In genomic region chr20:3203315-3204123, GRCh38 we compare ENCODE assay signal across 8 cellular contexts. TPM values are rescaled to one million over a fixed set of nuclear protein-coding genes. Genes with fewer than 3 reads are reported as not detected.
DNase-seq lines count a peak whose midpoint lies in the region; ATAC-seq, FAIRE-seq and TF ChIP-seq lines count a peak whose summit lies in the region.

No MANE protein-coding gene starts in this region.

- H3K4me3 ChIP-seq in PC-9 (peak overlapping the region; percentile 89), K562 (peak overlapping the region; percentile 63)

- peak overlapping the region; percentile 79 for H3K4me2 ChIP-seq in PC-9
- peak overlapping the region; percentile 81 for H3K4me2 ChIP-seq in K562 (ENCODE audit: insufficient read depth, low read length)

- 5% methylated on average over 17 of the region's 31 CpGs for WGBS in K562 (ENCODE audit: insufficient coverage, low coverage, missing lambda C conversion rate)

- peaks cover 4% of the 10 kb centered on the region; the same call in 1 of the 2 replicates for H3F3A ChIP-seq in PC-9 (ENCODE audit: insufficient read depth, low read depth)

- no peaks in the 10 kb centered on the region for H3K9me1 ChIP-seq in K562 (ENCODE audit: control insufficient read depth, insufficient read depth, low read length)

- in situ Hi-C loops in K562 (cut with MboI): no loop called here

- H3K79me2 ChIP-seq in PC-9 (ENCODE audit: low read depth) (peaks cover 28% of the 10 kb centered on the region), K562 (ENCODE audit: control insufficient read depth, insufficient read depth, low read length) (peaks cover 23% of the 10 kb centered on the region)

- BruUV-seq in PC-9 (replicated peaks; lab: Mats Ljungman, UMichigan): TSS peak; percentile 64
- no TSS peak for BruUV-seq in K562 (replicated peaks; lab: Mats Ljungman, UMichigan)

- no peak for TF ChIP-seq CTCF in PC-9 (conservative IDR thresholded peaks at IDR 0.05)
- TF ChIP-seq CTCF in K562 (IDR thresholded peaks at IDR 0.05 in 2 of 3, conservative IDR thresholded peaks at IDR 0.05 in 1 of 3; ENCODE audit: insufficient read depth in 2 of 3, low read depth in 1 of 3, low read length in 3 of 3): no peak

- no peaks in the 10 kb centered on the region for H3K27me3 ChIP-seq in PC-9 (ENCODE audit: insufficient read depth, low read depth)
- H3K27me3 ChIP-seq in K562 (ENCODE audit: control insufficient read depth in 2 of 2, insufficient read depth in 2 of 2, low read length in 2 of 2): no peaks in the 10 kb centered on the region

- no peaks in the 10 kb centered on the region for H3K9me3 ChIP-seq in PC-9 (ENCODE audit: insufficient read depth, low read depth)
- H3K9me3 ChIP-seq in K562 (replicated peaks; ENCODE audit: control insufficient read depth, insufficient read depth, low read depth, low read length): no peaks in the 10 kb centered on the region

- CTCF ChIA-PET in PC-9 (lab: Charles Lee): interaction anchor here (0.5 to 0.7 kb wide), 2 partner anchors 33 to 88 kb away, joined by 3 to 6 read pairs; no protein-coding TSS in a partner anchor
- CTCF ChIA-PET in K562 (lab: Yijun Ruan, JAX; ENCODE audit: low intra/inter-chr PET ratio): no interaction called here

- H2AFZ ChIP-seq in PC-9 (peak overlapping the region; percentile 85), K562 (ENCODE audit: low read depth, low read length) (peak overlapping the region; percentile 91)

- no peak for TF ChIP-seq RAD21 in K562 (CRISPR knock-in tag; conservative IDR thresholded peaks at IDR 0.05 in 1 of 2, IDR thresholded peaks at IDR 0.05 in 1 of 2)

- POLR2A ChIA-PET in PC-9 (lab: Charles Lee; ENCODE audit: unreplicated experiment): no interaction called here
- POLR2A ChIA-PET in K562 (lab: Yijun Ruan, JAX): interaction anchor here (0.6 to 0.9 kb wide), 7 partner anchors 8 to 546 kb away, joined by 3 to 4 read pairs (median 3); no protein-coding TSS in a partner anchor

- H3K27ac ChIP-seq in PC-9 (peak overlapping the region; percentile 54), K562 (ENCODE audit: extremely low read depth, low read depth, low read length) (peak overlapping the region; percentile 69)

- peak; percentile 50 for DNase-seq in activated naive CD4-positive, alpha-beta T cell treated with Interleukin-2 at 50 U/mL for 16 hours
- DNase-seq in activated naive CD4-positive, alpha-beta T cell treated with anti-CD3 and anti-CD28 coated beads, Interleukin-2, amount 50 U/mL, for 16 hours: no peak
- DNase-seq in PC-9 (peak in 1 of 2 experiments; percentile 32), K562 (ENCODE audit: extremely low read depth in 1 of 4, low spot score in 3 of 4) (peak; percentile 51 to 63 (median 58)), iPS-NIHi11 (ENCODE audit: low spot score) (peak; percentile 64), NCI-H187 (lab: John Stamatoyannopoulos, UW) (no peak)
- DNase-seq in stimulated activated CD4-positive, alpha-beta T cell treated with anti-CD3 and anti-CD28 coated beads, Interleukin-12 subunit alpha, Interleukin-12 subunit beta, amount 100 ng/mL, for 48 hours (ENCODE audit: low read depth in 2 of 3, low spot score in 1 of 3): peak; percentile 9 to 29 (median 21)

- no peaks in the 10 kb centered on the region for H3K36me3 ChIP-seq in PC-9 (ENCODE audit: low read depth)
- H3K36me3 ChIP-seq in K562 (ENCODE audit: control insufficient read depth, insufficient read depth, low read length): peaks cover 30% of the 10 kb centered on the region; the same call in 2 of the 3 replicates

- no peak for TF ChIP-seq EP300 in K562 (IDR thresholded peaks at IDR 0.05; ENCODE audit: low read length)

- H3K4me1 ChIP-seq in PC-9 (replicated peaks; ENCODE audit: insufficient read depth): peaks cover 14% of the 10 kb centered on the region
- H3K4me1 ChIP-seq in K562 (replicated peaks in 1 of 2; ENCODE audit: control insufficient read depth in 2 of 2, insufficient read depth in 2 of 2, low read length in 2 of 2): peaks cover 10 to 36% of the 10 kb centered on the region in 2 experiments; a peak in 4 of 5 replicates

- ATAC-seq in HG03095 (IDR thresholded peaks at IDR 0.05; ENCODE audit: unreplicated experiment): peak; percentile 4
- peak; percentile 72 for ATAC-seq in K562

- intact Hi-C loops in PC-9 (cut with micrococcal nuclease; ENCODE audit: unreplicated experiment): loop anchor here (10.0 kb wide), 1 partner anchor 149 kb away; no protein-coding TSS in a partner anchor
- intact Hi-C loops in K562 (cut with micrococcal nuclease): no loop called here

- H3K9me2 ChIP-seq in PC-9 (ENCODE audit: insufficient read depth): no peaks in the 10 kb centered on the region

- no peak for TF ChIP-seq POLR2A in K562 (conservative IDR thresholded peaks at IDR 0.05)

- no peak for FAIRE-seq in K562 (lab: Jason Lieb, UNC)

- H3K9ac ChIP-seq in K562 (ENCODE audit: insufficient read depth in 1 of 2, low read depth in 2 of 2, low read length in 2 of 2): peak overlapping the region; percentile 73 to 93

- H4K20me1 ChIP-seq in PC-9 (ENCODE audit: insufficient read depth) (no peaks in the 10 kb centered on the region), K562 (replicated peaks; ENCODE audit: control insufficient read depth, insufficient read depth, low read length) (no peaks in the 10 kb centered on the region)

RNA-seq across cellular contexts. Expression of gene DDRGK1, which starts 1.0 kb away (rescaled TPM):
- 70.4 and 87.6 TPM in 2 replicates for total RNA-seq in PC-9 (2021)
- 59.1 and 80.5 TPM in 2 replicates for total RNA-seq in K562 (2011; cell fraction: chromatin; rRNA removed; ENCODE audit: low replicate concordance)
- total RNA-seq in K562 (2011; cell fraction: nucleolus; rRNA removed): 65.5 and 65.9 TPM in 2 replicates
- total RNA-seq in K562 (2011; cell fraction: nucleoplasm; rRNA removed): 71.2 and 83.1 TPM in 2 replicates
- total RNA-seq in K562 (2014; rRNA removed): 52.3 and 55.9 TPM in 2 replicates
- total RNA-seq in K562 (2014; rRNA removed; fragmentation: Illumina TruSeq; extraction: Trizol): 13.5 and 18.7 TPM in 2 replicates
- total RNA-seq in K562 (2015; rRNA removed; fragmentation: Illumina TruSeq; extraction: Trizol): 29.8 and 31.3 TPM in 2 replicates
- total RNA-seq in K562 (2021): 37.1 and 45.1 TPM in 2 replicates
- 29.1 and 67.9 TPM in 2 replicates for polyA plus RNA-seq in K562 (2011; rRNA removed)
- 35.1 and 63.8 TPM in 2 replicates for polyA plus RNA-seq in K562 (2011; cell fraction: cytosol; rRNA removed)
- polyA plus RNA-seq in K562 (2011; cell fraction: nucleus; rRNA removed): 92.4 and 212 TPM in 2 replicates
- polyA plus RNA-seq in K562 (2012): 34.4 and 35.1 TPM in 2 replicates
- 22.1 and 31.4 TPM in 2 replicates for polyA plus RNA-seq in K562 (2014; fragmentation: Illumina TruSeq; extraction: Trizol)
- 1 to 10 TPM; 2.3 to 3.4 TPM for polyA plus RNA-seq in K562 (2014; fragmentation: Nextera tagmentation; extraction: Ambion mirVana)
- polyA plus RNA-seq in K562 (2014; rRNA removed): 46.2 and 54.4 TPM in 2 replicates
- 19.0 and 25.7 TPM in 2 replicates for polyA minus RNA-seq in K562 (2011; rRNA and poly(A)+ RNA removed)
- 16.6 and 19.7 TPM in 2 replicates for polyA minus RNA-seq in K562 (2011; cell fraction: cytosol; rRNA and poly(A)+ RNA removed)
- 8.5 and 29.2 TPM in 2 replicates for polyA minus RNA-seq in K562 (2011; cell fraction: nucleus; rRNA and poly(A)+ RNA removed)

RNA-seq across cellular contexts. Expression of gene ITPA, which starts 5.8 kb away (rescaled TPM):
- 69.2 and 93.5 TPM in 2 replicates for total RNA-seq in PC-9 (2021)
- total RNA-seq in K562 (2011; cell fraction: chromatin; rRNA removed; ENCODE audit: low replicate concordance): 17.6 and 37.3 TPM in 2 replicates
- 25.0 and 29.3 TPM in 2 replicates for total RNA-seq in K562 (2011; cell fraction: nucleolus; rRNA removed)
- 22.3 and 33.4 TPM in 2 replicates for total RNA-seq in K562 (2011; cell fraction: nucleoplasm; rRNA removed)
- total RNA-seq in K562 (2014; rRNA removed): 57.9 and 69.1 TPM in 2 replicates
- 25.6 and 29.1 TPM in 2 replicates for total RNA-seq in K562 (2014; rRNA removed; fragmentation: Illumina TruSeq; extraction: Trizol)
- 37.9 and 38.4 TPM in 2 replicates for total RNA-seq in K562 (2015; rRNA removed; fragmentation: Illumina TruSeq; extraction: Trizol)
- 59.8 and 70.1 TPM in 2 replicates for total RNA-seq in K562 (2021)
- 31.9 and 48.1 TPM in 2 replicates for polyA plus RNA-seq in K562 (2011; rRNA removed)
- 50.7 and 79.6 TPM in 2 replicates for polyA plus RNA-seq in K562 (2011; cell fraction: cytosol; rRNA removed)
- 37.7 and 38.1 TPM in 2 replicates for polyA plus RNA-seq in K562 (2011; cell fraction: nucleus; rRNA removed)
- polyA plus RNA-seq in K562 (2012): 40.6 and 45.0 TPM in 2 replicates
- polyA plus RNA-seq in K562 (2014; fragmentation: Illumina TruSeq; extraction: Trizol): 36.7 and 46.9 TPM in 2 replicates
- polyA plus RNA-seq in K562 (2014; fragmentation: Nextera tagmentation; extraction: Ambion mirVana): 10 to 100 TPM in 1 of 2 experiments, 1 to 10 TPM in 1; 5.0 to 20.1 TPM
- 79.7 and 81.3 TPM in 2 replicates for polyA plus RNA-seq in K562 (2014; rRNA removed)
- 9.4 and 11.0 TPM in 2 replicates for polyA minus RNA-seq in K562 (2011; rRNA and poly(A)+ RNA removed)
- 12.7 and 13.8 TPM in 2 replicates for polyA minus RNA-seq in K562 (2011; cell fraction: cytosol; rRNA and poly(A)+ RNA removed)
- polyA minus RNA-seq in K562 (2011; cell fraction: nucleus; rRNA and poly(A)+ RNA removed): 7.0 and 10.7 TPM in 2 replicates

RNA-seq across cellular contexts. Expression of gene LZTS3, which starts 30.2 kb away (rescaled TPM):
- total RNA-seq in PC-9 (2021): 10.4 and 17.6 TPM in 2 replicates
- total RNA-seq in K562 (2011; cell fraction: chromatin; rRNA removed; ENCODE audit: low replicate concordance): 3.8 and 12.3 TPM in 2 replicates
- 7.0 and 8.0 TPM in 2 replicates for total RNA-seq in K562 (2011; cell fraction: nucleolus; rRNA removed)
- total RNA-seq in K562 (2011; cell fraction: nucleoplasm; rRNA removed): 5.1 and 5.7 TPM in 2 replicates
- total RNA-seq in K562 (2014; rRNA removed): 2.8 and 3.4 TPM in 2 replicates
- 0.70 and 0.73 TPM in 2 replicates for total RNA-seq in K562 (2014; rRNA removed; fragmentation: Illumina TruSeq; extraction: Trizol)
- total RNA-seq in K562 (2015; rRNA removed; fragmentation: Illumina TruSeq; extraction: Trizol): 1.1 and 1.2 TPM in 2 replicates
- total RNA-seq in K562 (2021): 2.4 and 2.9 TPM in 2 replicates
- polyA plus RNA-seq in K562 (2011; rRNA removed): 2.4 and 4.0 TPM in 2 replicates
- 4.6 and 7.3 TPM in 2 replicates for polyA plus RNA-seq in K562 (2011; cell fraction: cytosol; rRNA removed)
- 10.3 and 10.6 TPM in 2 replicates for polyA plus RNA-seq in K562 (2011; cell fraction: nucleus; rRNA removed)
- 1.4 and 1.7 TPM in 2 replicates for polyA plus RNA-seq in K562 (2012)
- 2.0 and 2.3 TPM in 2 replicates for polyA plus RNA-seq in K562 (2014; fragmentation: Illumina TruSeq; extraction: Trizol)
- under 1 TPM; 0.07 to 0.28 TPM for polyA plus RNA-seq in K562 (2014; fragmentation: Nextera tagmentation; extraction: Ambion mirVana)
- polyA plus RNA-seq in K562 (2014; rRNA removed): 2.6 and 2.8 TPM in 2 replicates
- polyA minus RNA-seq in K562 (2011; rRNA and poly(A)+ RNA removed): 1.2 and 2.1 TPM in 2 replicates
- 1.7 and 4.8 TPM in 2 replicates for polyA minus RNA-seq in K562 (2011; cell fraction: cytosol; rRNA and poly(A)+ RNA removed)
- 1.2 and 1.8 TPM in 2 replicates for polyA minus RNA-seq in K562 (2011; cell fraction: nucleus; rRNA and poly(A)+ RNA removed)

RNA-seq across cellular contexts. Expression of gene SLC4A11, which starts 35.5 kb away (rescaled TPM):
- total RNA-seq in PC-9 (2021) (46.1 and 57.8 TPM in 2 replicates), K562 (2014; rRNA removed) (0.18 and 0.86 TPM in 2 replicates), K562 (2014; rRNA removed; fragmentation: Illumina TruSeq; extraction: Trizol) (0.10 and 0.29 TPM in 2 replicates), K562 (2015; rRNA removed; fragmentation: Illumina TruSeq; extraction: Trizol) (0.11 TPM in 2 replicates), K562 (2021) (1.1 and 2.0 TPM in 2 replicates)
- total RNA-seq in K562 (2011; cell fraction: chromatin; rRNA removed; ENCODE audit: low replicate concordance): 1.5 and 3.5 TPM in 2 replicates
- 1.7 and 1.8 TPM in 2 replicates for total RNA-seq in K562 (2011; cell fraction: nucleolus; rRNA removed)
- 1.5 and 2.0 TPM in 2 replicates for total RNA-seq in K562 (2011; cell fraction: nucleoplasm; rRNA removed)
- polyA plus RNA-seq in K562 (2011; rRNA removed) (0.20 and 0.95 TPM in 2 replicates), K562 (2014; fragmentation: Illumina TruSeq; extraction: Trizol) (0.47 and 0.49 TPM in 2 replicates), K562 (2014; fragmentation: Nextera tagmentation; extraction: Ambion mirVana) (under 1 TPM; 0.10 to 0.11 TPM), K562 (2014; rRNA removed) (0.68 and 1.6 TPM in 2 replicates)
- 0.53 and 0.66 TPM in 2 replicates for polyA plus RNA-seq in K562 (2011; cell fraction: cytosol; rRNA removed)
- 5.8 and 11.2 TPM in 2 replicates for polyA plus RNA-seq in K562 (2011; cell fraction: nucleus; rRNA removed)
- polyA plus RNA-seq in K562 (2012): 0.57 and 0.78 TPM in 2 replicates
- polyA minus RNA-seq in K562 (2011; rRNA and poly(A)+ RNA removed): 0.24 and 0.25 TPM in 2 replicates
- 0.38 and 1.0 TPM in 2 replicates for polyA minus RNA-seq in K562 (2011; cell fraction: cytosol; rRNA and poly(A)+ RNA removed)
- 1.3 and 1.7 TPM in 2 replicates for polyA minus RNA-seq in K562 (2011; cell fraction: nucleus; rRNA and poly(A)+ RNA removed)

RNA-seq across cellular contexts. Expression of gene FASTKD5, which starts 43.9 kb away (rescaled TPM):
- total RNA-seq in PC-9 (2021) (11.6 and 16.2 TPM in 2 replicates), K562 (2014; rRNA removed) (19.8 and 20.7 TPM in 2 replicates), K562 (2014; rRNA removed; fragmentation: Illumina TruSeq; extraction: Trizol) (24.4 and 25.4 TPM in 2 replicates), K562 (2015; rRNA removed; fragmentation: Illumina TruSeq; extraction: Trizol) (24.3 and 25.2 TPM in 2 replicates), K562 (2021) (21.2 and 22.8 TPM in 2 replicates)
- total RNA-seq in K562 (2011; cell fraction: chromatin; rRNA removed; ENCODE audit: low replicate concordance): 21.4 and 33.7 TPM in 2 replicates
- total RNA-seq in K562 (2011; cell fraction: nucleolus; rRNA removed): 15.5 and 15.7 TPM in 2 replicates
- 13.7 and 18.6 TPM in 2 replicates for total RNA-seq in K562 (2011; cell fraction: nucleoplasm; rRNA removed)
- polyA plus RNA-seq in K562 (2011; rRNA removed) (32.5 and 36.6 TPM in 2 replicates), K562 (2014; fragmentation: Illumina TruSeq; extraction: Trizol) (23.4 and 25.9 TPM in 2 replicates), K562 (2014; fragmentation: Nextera tagmentation; extraction: Ambion mirVana) (10 to 100 TPM; 31.7 to 35.8 TPM), K562 (2014; rRNA removed) (23.6 and 24.3 TPM in 2 replicates)
- polyA plus RNA-seq in K562 (2011; cell fraction: cytosol; rRNA removed): 13.6 and 25.6 TPM in 2 replicates
- polyA plus RNA-seq in K562 (2011; cell fraction: nucleus; rRNA removed): 10.9 and 22.1 TPM in 2 replicates
- polyA plus RNA-seq in K562 (2012): 12.1 and 15.1 TPM in 2 replicates
- polyA minus RNA-seq in K562 (2011; rRNA and poly(A)+ RNA removed): 35.6 and 49.1 TPM in 2 replicates
- 13.5 and 13.9 TPM in 2 replicates for polyA minus RNA-seq in K562 (2011; cell fraction: cytosol; rRNA and poly(A)+ RNA removed)
- polyA minus RNA-seq in K562 (2011; cell fraction: nucleus; rRNA and poly(A)+ RNA removed): 5.7 and 16.3 TPM in 2 replicates

Comparison
In these comparisons a context has a peak if more than half of its experiments do, and no peak if none do; other contexts are left out.
1. DNase-seq: peak in activated naive CD4-positive, alpha-beta T cell treated with Interleukin-2 at 50 U/mL for 16 hours (single experiment), K562 (4 of 4), iPS-NIHi11 (single experiment) and stimulated activated CD4-positive, alpha-beta T cell treated with anti-CD3 and anti-CD28 coated beads, Interleukin-12 subunit alpha, Interleukin-12 subunit beta, amount 100 ng/mL, for 48 hours (3 of 3); none in activated naive CD4-positive, alpha-beta T cell treated with anti-CD3 and anti-CD28 coated beads, Interleukin-2, amount 50 U/mL, for 16 hours (single experiment) and NCI-H187 (0 of 2).